ENCODE assay signal across 31 cellular contexts in the genomic region with DNA sequence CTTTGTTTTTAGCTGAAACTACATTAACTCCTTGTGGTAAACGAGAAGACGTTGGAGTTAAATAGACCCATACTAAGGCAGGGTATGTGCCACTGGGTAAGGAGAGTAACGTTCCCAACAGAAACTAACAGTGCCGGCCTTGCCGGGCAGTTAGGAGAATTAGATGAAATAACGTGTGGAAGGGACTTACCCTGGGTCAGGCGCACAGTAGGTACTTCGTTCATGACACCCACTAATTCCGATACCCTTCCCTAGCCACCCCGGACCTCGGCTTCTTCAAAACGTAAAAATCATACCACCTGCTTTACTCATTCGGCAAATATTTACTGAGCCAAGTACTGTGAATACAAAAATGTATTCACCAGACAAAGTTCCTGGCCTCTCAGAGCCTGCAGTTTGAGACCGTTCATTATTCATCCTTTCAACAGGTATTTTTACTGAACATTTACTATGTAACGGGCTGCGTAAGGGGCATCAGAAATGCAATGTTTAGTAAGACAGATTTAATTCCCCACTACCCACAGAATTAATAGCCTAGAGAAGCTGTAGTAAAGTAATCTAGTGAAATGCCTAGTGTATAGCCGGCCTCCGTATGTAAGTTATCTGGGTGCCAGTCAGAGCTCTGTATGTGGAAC. TPM values are rescaled to one million over a fixed set of nuclear protein-coding genes. Genes with fewer than 3 reads are reported as not detected.
"Had no signal": no experiment of that assay in that cellular context is flagged by ENCODE, and none has a peak within 500 bp of the region (broad histone marks: within the 10 kb centered on the region; RNA-seq: fewer than 3 reads in every experiment).

No MANE protein-coding gene starts in this region.

- H3K4me3 Mint-ChIP-seq: memory B cell; natural killer cell; stimulated activated memory B cell treated with anti-CD40 and anti-IgM and Interleukin-4, amounts not matched to agents 10 μg/mL and 1 μg/mL and 100 μg/mL, for 72 hours; type B pancreatic cell had no signal

- H3K4me1 Mint-ChIP-seq: memory B cell; natural killer cell; stimulated activated memory B cell treated with anti-CD40 and anti-IgM and Interleukin-4, amounts not matched to agents 10 μg/mL and 1 μg/mL and 100 μg/mL, for 72 hours had no signal

- ATAC-seq: esophagus mucosa; gastrocnemius medialis; left lobe of liver; natural killer cell; right cardiac atrium; stimulated activated memory B cell treated with anti-CD40 and anti-IgM and Interleukin-4, amounts not matched to agents 10 μg/mL and 1 μg/mL and 100 μg/mL, for 72 hours; stimulated activated naive CD8-positive, alpha-beta T cell treated with anti-CD3 and anti-CD28 coated beads, Interleukin-15, Interleukin-2, amounts not matched to agents 100 U/mL and 50 U/mL, for 24 hours had no signal

- H3K4me3 ChIP-seq: dorsolateral prefrontal cortex, gastrocnemius medialis, lung, prostate gland, skin epidermis, spleen, tibial artery had no signal

- H3K4me1 ChIP-seq: gastrocnemius medialis, prostate gland, spleen, testis had no signal

- FAIRE-seq: colon, keratinocyte had no signal

- H3K36me3 ChIP-seq: gastrocnemius medialis, neutrophil, prostate gland, spleen, tibial artery had no signal

- DNase-seq: dorsolateral prefrontal cortex; effector CD4-positive, alpha-beta T cell; gastrocnemius medialis; head of caudate nucleus; natural killer cell; right cardiac atrium; spleen; stimulated activated CD4-positive, alpha-beta T cell treated with anti-CD3 and anti-CD28 coated beads, Interleukin-4, amount 100 ng/mL, for 4 hours; stimulated activated naive CD8-positive, alpha-beta T cell treated with anti-CD3 and anti-CD28 coated beads, Interleukin-15, Interleukin-2, amounts not matched to agents 100 U/mL and 50 U/mL, for 24 hours; substantia nigra; tibial artery had no signal

- H3K9me3 Mint-ChIP-seq: natural killer cell, type B pancreatic cell had no signal

- H3K27ac Mint-ChIP-seq: memory B cell; natural killer cell; stimulated activated memory B cell treated with anti-CD40 and anti-IgM and Interleukin-4, amounts not matched to agents 10 μg/mL and 1 μg/mL and 100 μg/mL, for 72 hours; type B pancreatic cell had no signal

- H3K36me3 Mint-ChIP-seq: memory B cell; natural killer cell; stimulated activated memory B cell treated with anti-CD40 and anti-IgM and Interleukin-4, amounts not matched to agents 10 μg/mL and 1 μg/mL and 100 μg/mL, for 72 hours; type B pancreatic cell had no signal

- H3K27me3 ChIP-seq: gastrocnemius medialis, neutrophil, testis had no signal

- H3K9me3 ChIP-seq: gastrocnemius medialis, neutrophil, prostate gland, spleen, testis, tibial artery had no signal

- H3K27ac ChIP-seq: dorsolateral prefrontal cortex, epithelial cell of prostate, gastrocnemius medialis, neutrophil, prostate gland, skin epidermis, spleen, testis, tibial artery had no signal

RNA-seq across cellular contexts. Expression of gene SMIM23, which starts 3.2 kb away (rescaled TPM):
- total RNA-seq: dorsolateral prefrontal cortex, esophagus mucosa, gastrocnemius medialis, glomerular endothelial cell, left lobe of liver, liver, lung, mononuclear cell, natural killer cell, osteoblast, prostate gland, renal cortical epithelial cell, right cardiac atrium, spleen, urinary bladder had no signal
- polyA plus RNA-seq: keratinocyte, liver, lung, neural cell, right cardiac atrium, spleen, urinary bladder had no signal
